Comparison of ENCODE assay signal across 8 cellular contexts in genomic region chr2:181810823-181811695, GRCh38.
DNase-seq lines count a peak whose midpoint lies in the region; ATAC-seq and TF ChIP-seq lines count a peak whose summit lies in the region.

No MANE protein-coding gene starts in this region.

- CTCF ChIA-PET in mammary epithelial cell (lab: Charles Lee; ENCODE audit: low non-redundant PET) = no interaction called here

- no peak for TF ChIP-seq CTCF in mammary epithelial cell (conservative IDR thresholded peaks at IDR 0.05 in 1 of 2, IDR thresholded peaks at IDR 0.05 in 1 of 2; ENCODE audit: extremely low read depth in 1 of 2, insufficient read depth in 1 of 2, low read depth in 1 of 2, low read length in 2 of 2)
- TF ChIP-seq CTCF in lower lobe of right lung (IDR thresholded peaks at IDR 0.05) = no peak
- no peak for TF ChIP-seq CTCF in uterus (IDR thresholded peaks at IDR 0.05)

- peak overlapping the region; percentile 57 for H2AFZ ChIP-seq in mammary epithelial cell (ENCODE audit: low read depth, low read length)

- H3K4me3 ChIP-seq in mammary epithelial cell (replicated peaks in 1 of 3; ENCODE audit: insufficient read depth in 1 of 3, low read depth in 2 of 3, low read length in 3 of 3) (no peak overlapping the region), lower lobe of right lung (no peak overlapping the region), uterus (no peak overlapping the region)

- no peaks in the 10 kb centered on the region for H3K36me3 Mint-ChIP-seq in T-helper 17 cell (ENCODE audit: low read depth)

- no peaks in the 10 kb centered on the region for H3K36me3 ChIP-seq in mammary epithelial cell (ENCODE audit: insufficient read depth, low read length)
- H3K36me3 ChIP-seq in lower lobe of right lung = no peaks in the 10 kb centered on the region
- no peaks in the 10 kb centered on the region for H3K36me3 ChIP-seq in uterus

- ATAC-seq in lower lobe of right lung (peak; percentile 91 to 96), HG03095 (IDR thresholded peaks at IDR 0.05; ENCODE audit: unreplicated experiment) (no peak), T-helper 17 cell (no peak)

- H3K4me2 ChIP-seq in mammary epithelial cell (ENCODE audit: insufficient read depth, low read depth, low read length) = peak overlapping the region; percentile 68

- dilution Hi-C loops in mammary epithelial cell (cut with HindIII; ENCODE audit: low sequenced_read_pairs) = no loop called here

- BruUV-seq in mammary epithelial cell (replicated peaks; lab: Mats Ljungman, UMichigan) = no TSS peak

- H3K27me3 Mint-ChIP-seq in T-helper 17 cell = peaks cover 20% of the 10 kb centered on the region

- DNase-seq in COLO829 (ENCODE audit: low spot score) = peak; percentile 83
- peak; percentile 39 for DNase-seq in NCI-H1436 treated with DMSO at 0.1 percent for 48 hours (lab: John Stamatoyannopoulos, UW)
- DNase-seq in mammary epithelial cell = peak; percentile 97
- DNase-seq in lower lobe of right lung = no peak
- peak in 1 of 2 donors; percentile 39 for DNase-seq in uterus
- DNase-seq in NCI-H128 (lab: John Stamatoyannopoulos, UW; ENCODE audit: unreplicated experiment) = no peak
- no peak for DNase-seq in T-helper 17 cell

- no peaks in the 10 kb centered on the region for H4K20me1 ChIP-seq in mammary epithelial cell (ENCODE audit: insufficient read depth, low read length)

- H3K27me3 ChIP-seq in mammary epithelial cell (ENCODE audit: insufficient read depth, low read length) = no peaks in the 10 kb centered on the region
- no peaks in the 10 kb centered on the region for H3K27me3 ChIP-seq in lower lobe of right lung (ENCODE audit: low read depth)
- no peaks in the 10 kb centered on the region for H3K27me3 ChIP-seq in uterus

- H3K9me3 ChIP-seq in mammary epithelial cell (replicated peaks; ENCODE audit: insufficient read depth, low read length) (no peaks in the 10 kb centered on the region), lower lobe of right lung (no peaks in the 10 kb centered on the region), uterus (no peaks in the 10 kb centered on the region), T-helper 17 cell (ENCODE audit: control insufficient read depth, low read length, poor library complexity, severe bottlenecking) (no peaks in the 10 kb centered on the region)

- H3K79me2 ChIP-seq in mammary epithelial cell (ENCODE audit: insufficient read depth, low read length) = no peaks in the 10 kb centered on the region

- intact Hi-C loops in mammary epithelial cell (cut with micrococcal nuclease) (loop anchor here (1.0 kb wide), 1 partner anchor 20 kb away; no protein-coding TSS in a partner anchor), lower lobe of right lung (cut with DNase I) (no loop called here), uterus (cut with DNase I; ENCODE audit: low total_unique reads) (no loop called here)

- peaks cover 24% of the 10 kb centered on the region for H3K4me1 ChIP-seq in mammary epithelial cell (ENCODE audit: insufficient read depth, low read length)
- peaks cover 21% of the 10 kb centered on the region for H3K4me1 ChIP-seq in lower lobe of right lung
- no peaks in the 10 kb centered on the region for H3K4me1 ChIP-seq in uterus

- H3K27ac ChIP-seq in mammary epithelial cell (ENCODE audit: insufficient read depth, low read depth, low read length) (peak overlapping the region; percentile 59), lower lobe of right lung (peak overlapping the region; percentile 47), uterus (peak overlapping the region; percentile 38 to 71)

- H3K4me3 Mint-ChIP-seq in T-helper 17 cell = no peak overlapping the region

- peak overlapping the region; percentile 12 for H3K9ac ChIP-seq in mammary epithelial cell (ENCODE audit: insufficient read depth, low read length)

- in situ Hi-C loops in mammary epithelial cell (cut with MboI; ENCODE audit: low sequenced_read_pairs in 2 of 2) = no loop called here

- peaks cover 10% of the 10 kb centered on the region for H3K4me1 Mint-ChIP-seq in T-helper 17 cell

- WGBS in mammary epithelial cell (ENCODE audit: low coverage, missing lambda C conversion rate) = 34% methylated on average over 9 of the region's 9 CpGs

- H3K27ac Mint-ChIP-seq in T-helper 17 cell = no peak overlapping the region

- TF ChIP-seq POLR2A in uterus (IDR thresholded peaks at IDR 0.05) = peak in 1 of 2 donors; percentile 27

Comparison
In these comparisons a context has a peak if more than half of its experiments do, and no peak if none do; other contexts are left out.
1. DNase-seq: peak in COLO829 (single experiment), NCI-H1436 treated with DMSO at 0.1 percent for 48 hours (single experiment) and mammary epithelial cell (single experiment); none in lower lobe of right lung (single experiment), NCI-H128 (single experiment) and T-helper 17 cell (0 of 3).
2. ATAC-seq: peak in lower lobe of right lung (2 of 2); none in HG03095 (single experiment) and T-helper 17 cell (single experiment).
3. Peak in every context shown above with its lines, with median percentiles within 50 percentile points of each other: H3K27ac ChIP-seq.